In the genomic region with DNA sequence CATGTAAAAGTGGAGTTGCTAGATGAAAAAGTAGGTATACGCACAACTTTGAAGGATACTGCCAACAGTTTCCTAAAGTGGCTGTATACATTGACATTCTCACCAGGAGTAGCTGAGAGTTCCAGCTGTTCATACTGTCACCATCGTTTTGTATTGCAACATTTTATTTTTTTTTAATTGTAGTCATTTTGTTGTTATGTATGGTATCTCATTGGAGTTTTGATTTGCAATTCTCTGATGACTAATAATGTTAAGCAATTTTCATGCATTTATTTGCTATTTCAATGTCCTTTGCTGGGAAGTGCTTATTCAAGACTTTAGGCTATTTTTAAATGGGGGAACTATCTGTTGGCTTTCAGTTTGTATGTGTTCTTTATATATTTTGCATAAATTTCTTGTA, we compare ENCODE assay signal across 1 cellular context.
TF ChIP-seq lines count a peak whose summit lies in the region.

No MANE protein-coding gene starts in this region.

TF ChIP-seq in IMR-90, 13 proteins besides CTCF, POLR2A, EP300 and RAD21:
- TF ChIP-seq MAZ (IDR thresholded peaks at IDR 0.05; ENCODE audit: borderline replicate concordance, low read depth, low read length) (no peak), CHD1 (IDR thresholded peaks at IDR 0.05; ENCODE audit: low read depth, low read length) (no peak), BHLHE40 (IDR thresholded peaks at IDR 0.05; ENCODE audit: low read depth, low read length) (no peak), CEBPB (IDR thresholded peaks at IDR 0.05; ENCODE audit: low read depth, low read length) (peak; percentile 97), MAFK (IDR thresholded peaks at IDR 0.05; ENCODE audit: low read depth, low read length) (peak; percentile 16; the same call in 1 of the 2 replicates), RFX5 (IDR thresholded peaks at IDR 0.05; ENCODE audit: low read depth, low read length) (no peak), RCOR1 (IDR thresholded peaks at IDR 0.05; ENCODE audit: insufficient replicate concordance, low read length) (no peak), MXI1 (IDR thresholded peaks at IDR 0.05; ENCODE audit: borderline replicate concordance, low read depth, low read length) (no peak), SMC3 (IDR thresholded peaks at IDR 0.05; ENCODE audit: low read depth, low read length) (no peak), USF2 (IDR thresholded peaks at IDR 0.05; ENCODE audit: low read depth, low read length) (no peak), ELK1 (IDR thresholded peaks at IDR 0.05; ENCODE audit: borderline replicate concordance, low read depth, low read length) (no peak), FOS (IDR thresholded peaks at IDR 0.05; ENCODE audit: low read depth, low read length) (peak; percentile 67; the same call in 1 of the 2 replicates), NFE2L2 (IDR thresholded peaks at IDR 0.05; ENCODE audit: low read depth, low read length) (no peak)
